Comparison of ENCODE assay signal across 19 cellular contexts in genomic region chr4:64341711-64342110, GRCh38.
DNase-seq lines count a peak whose midpoint lies in the region; ATAC-seq and TF ChIP-seq lines count a peak whose summit lies in the region.
"Had no signal": no experiment of that assay in that cellular context is flagged by ENCODE, and none has a peak within 500 bp of the region (broad histone marks: within the 10 kb centered on the region; RNA-seq: fewer than 3 reads in every experiment).

No MANE protein-coding gene starts in this region.

- TF ChIP-seq CTCF in neural progenitor cell (IDR thresholded peaks at IDR 0.05) (no peak), tibial artery (IDR thresholded peaks at IDR 0.05) (no peak)

- H3K4me1 ChIP-seq in neural progenitor cell, result no peaks in the 10 kb centered on the region
- no peaks in the 10 kb centered on the region for H3K4me1 ChIP-seq in tibial artery
- H3K4me1 ChIP-seq: vagina had no signal

- H3K36me3 Mint-ChIP-seq in neural progenitor cell, result no peaks in the 10 kb centered on the region
- H3K36me3 Mint-ChIP-seq: activated naive CD8-positive, alpha-beta T cell treated with anti-CD3 and anti-CD28 coated beads for 36 hours; brain; CD8-positive, alpha-beta T cell had no signal

- H3K4me3 Mint-ChIP-seq in neural progenitor cell, result no peak overlapping the region
- H3K4me3 Mint-ChIP-seq: activated B cell treated with CpG ODN at 0.5 μM for 24 hours; activated naive CD8-positive, alpha-beta T cell treated with anti-CD3 and anti-CD28 coated beads for 36 hours; brain; CD8-positive, alpha-beta T cell; nephron; stimulated activated naive CD8-positive, alpha-beta T cell treated with anti-CD3 and anti-CD28 coated beads, Interleukin-15, amount 100 ng/mL, for 72 hours had no signal

- H3K4me1 Mint-ChIP-seq in neural progenitor cell, result no peaks in the 10 kb centered on the region
- H3K4me1 Mint-ChIP-seq: activated B cell treated with CpG ODN at 0.5 μM for 24 hours; activated naive CD8-positive, alpha-beta T cell treated with anti-CD3 and anti-CD28 coated beads for 36 hours; brain; nephron; stimulated activated naive CD8-positive, alpha-beta T cell treated with anti-CD3 and anti-CD28 coated beads, Interleukin-15, amount 100 ng/mL, for 72 hours had no signal

- H3K36me3 ChIP-seq in neural progenitor cell (no peaks in the 10 kb centered on the region), tibial artery (no peaks in the 10 kb centered on the region)
- H3K36me3 ChIP-seq: esophagus muscularis mucosa, vagina had no signal

- no peaks in the 10 kb centered on the region for H3F3A ChIP-seq in neural progenitor cell (ENCODE audit: low read depth)

- H3K4me3 ChIP-seq in neural progenitor cell (no peak overlapping the region), tibial artery (no peak overlapping the region)
- H3K4me3 ChIP-seq: esophagus muscularis mucosa, vagina had no signal

- no peaks in the 10 kb centered on the region for H3K79me2 ChIP-seq in neural progenitor cell (ENCODE audit: low read depth)

- H3K4me2 ChIP-seq in neural progenitor cell, result no peak overlapping the region

- no peak overlapping the region for H3K27ac Mint-ChIP-seq in neural progenitor cell
- H3K27ac Mint-ChIP-seq: activated B cell treated with CpG ODN at 0.5 μM for 24 hours; activated naive CD8-positive, alpha-beta T cell treated with anti-CD3 and anti-CD28 coated beads for 36 hours; CD8-positive, alpha-beta T cell; nephron; stimulated activated naive CD8-positive, alpha-beta T cell treated with anti-CD3 and anti-CD28 coated beads, Interleukin-15, amount 100 ng/mL, for 72 hours had no signal

- H2AFZ ChIP-seq in neural progenitor cell (replicated peaks), result peak overlapping the region; percentile 63

- H3K9ac ChIP-seq in neural progenitor cell, result no peak overlapping the region

- peak; percentile 87 for ATAC-seq in esophagus mucosa
- no peak for ATAC-seq in GM18517 (IDR thresholded peaks at IDR 0.05; ENCODE audit: unreplicated experiment)
- ATAC-seq: CD8-positive, alpha-beta T cell; stimulated activated naive CD8-positive, alpha-beta T cell treated with anti-CD3 and anti-CD28 coated beads, Interleukin-15, amount 100 ng/mL, for 72 hours had no signal

- H3K9me3 ChIP-seq in neural progenitor cell (ENCODE audit: low read depth) (no peaks in the 10 kb centered on the region), tibial artery (no peaks in the 10 kb centered on the region)
- H3K9me3 ChIP-seq: esophagus muscularis mucosa, vagina had no signal

- intact Hi-C loops in tibial artery (cut with DNase I; ENCODE audit: low total_unique reads), result no loop called here

- no peak overlapping the region for H3K27ac ChIP-seq in neural progenitor cell
- no peak overlapping the region for H3K27ac ChIP-seq in tibial artery
- H3K27ac ChIP-seq: esophagus muscularis mucosa, vagina had no signal

- H3K27me3 ChIP-seq in neural progenitor cell (no peaks in the 10 kb centered on the region), tibial artery (no peaks in the 10 kb centered on the region)
- H3K27me3 ChIP-seq: esophagus muscularis mucosa, vagina had no signal

- no peaks in the 10 kb centered on the region for H3K9me3 Mint-ChIP-seq in neural progenitor cell

- H4K20me1 ChIP-seq in neural progenitor cell (ENCODE audit: low read depth), result no peaks in the 10 kb centered on the region

- in situ Hi-C loops in KBM-7 (cut with MboI; ENCODE audit: low pct_unique_long_range_greater_than_20kb, low sequenced_read_pairs), result no loop called here

- DNase-seq in DMS 273 treated with DMSO at 0.1 percent for 48 hours (lab: John Stamatoyannopoulos, UW) (peak; percentile 80), NCI-H446 treated with DMSO at 0.1 percent for 48 hours (lab: John Stamatoyannopoulos, UW) (peak; percentile 93), neural progenitor cell (ENCODE audit: low spot score) (no peak), KBM-7 (no peak), tibial artery (no peak)
- DNase-seq in activated naive CD4-positive, alpha-beta T cell treated with anti-CD3 and anti-CD28 coated beads, Interleukin-2, amount 50 U/mL, for 16 hours, result no peak
- DNase-seq: activated B cell treated with CpG ODN at 0.5 μM for 24 hours; activated naive CD8-positive, alpha-beta T cell treated with anti-CD3 and anti-CD28 coated beads for 36 hours; CD8-positive, alpha-beta T cell; mesendoderm; retina; stimulated activated naive CD8-positive, alpha-beta T cell treated with anti-CD3 and anti-CD28 coated beads, Interleukin-15, amount 100 ng/mL, for 72 hours; T-helper 1 cell had no signal

- peaks cover 3% of the 10 kb centered on the region for H3K27me3 Mint-ChIP-seq in neural progenitor cell (ENCODE audit: insufficient read depth, low read depth)
- H3K27me3 Mint-ChIP-seq: activated B cell treated with CpG ODN at 0.5 μM for 24 hours; activated naive CD8-positive, alpha-beta T cell treated with anti-CD3 and anti-CD28 coated beads for 36 hours; stimulated activated naive CD8-positive, alpha-beta T cell treated with anti-CD3 and anti-CD28 coated beads, Interleukin-15, amount 100 ng/mL, for 72 hours had no signal

Comparison
In these comparisons a context has a peak if more than half of its experiments do, and no peak if none do; other contexts are left out.
1. DNase-seq: peak in DMS 273 treated with DMSO at 0.1 percent for 48 hours (single experiment) and NCI-H446 treated with DMSO at 0.1 percent for 48 hours (single experiment); none in neural progenitor cell (single experiment), KBM-7 (single experiment), tibial artery (0 of 2) and activated naive CD4-positive, alpha-beta T cell treated with anti-CD3 and anti-CD28 coated beads, Interleukin-2, amount 50 U/mL, for 16 hours (single experiment).